37 cellular contexts compared by ENCODE assay signal in the genomic region with DNA sequence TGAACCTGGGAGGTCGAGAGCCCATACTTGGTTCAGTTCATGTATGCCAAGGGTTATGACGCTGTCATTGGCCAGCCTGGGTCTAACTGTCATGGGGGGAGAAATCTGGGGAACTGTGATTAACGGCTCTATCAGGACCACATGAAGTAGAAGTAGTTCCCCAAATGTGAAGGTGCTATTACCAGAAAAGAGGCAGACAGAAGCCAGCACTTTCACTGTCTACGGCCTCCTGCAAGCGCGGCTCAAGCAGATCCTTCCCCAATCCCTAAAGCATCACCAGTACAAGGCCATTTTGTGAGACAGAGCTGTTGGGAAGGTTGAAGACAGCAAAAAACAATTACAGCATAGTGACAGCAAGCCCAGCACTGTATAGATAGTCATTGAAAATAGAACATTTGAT. TPM values are rescaled to one million over a fixed set of nuclear protein-coding genes. Genes with fewer than 3 reads are reported as not detected.
A peak's percentile ranks its signal among the peaks of the same experiment; 100 is the strongest.
DNase-seq lines count a peak whose midpoint lies in the region; ATAC-seq and TF ChIP-seq lines count a peak whose summit lies in the region.
"Had no signal": no experiment of that assay in that cellular context is flagged by ENCODE, and none has a peak within 500 bp of the region (broad histone marks: within the 10 kb centered on the region; RNA-seq: fewer than 3 reads in every experiment).

No MANE protein-coding gene starts in this region.

- no peak for TF ChIP-seq RAD21 in IMR-90 (IDR thresholded peaks at IDR 0.05; ENCODE audit: low read length)

- WGBS in IMR-90 (ENCODE audit: extremely low coverage in 2 of 2, insufficient read length in 1 of 2), 2 experiments, result 100% methylated on average over 1 of the region's 6 CpGs; no CpG with 5 or more reads in 1 of the 2 experiments
- 93% methylated on average over 6 of the region's 6 CpGs for WGBS in esophagus muscularis mucosa

- H3K4me1 Mint-ChIP-seq in natural killer cell treated with Interleukin-12 subunit alpha and Interleukin-12 subunit beta and Interleukin-15 and Interleukin-18, amount 100 ng/mL, for 72 hours (ENCODE audit: low read depth in 2 of 2), result peaks cover 59 to 68% of the 10 kb centered on the region in 2 donors
- H3K4me1 Mint-ChIP-seq in natural killer cell, result peaks cover 65 to 69% of the 10 kb centered on the region in 2 donors
- H3K4me1 Mint-ChIP-seq: B cell; CD4-positive, CD25-positive, alpha-beta regulatory T cell had no signal

- intact Hi-C loops in natural killer cell (cut with micrococcal nuclease), result no loop called here
- intact Hi-C loops in IMR-90 (cut with micrococcal nuclease), result no loop called here
- intact Hi-C loops in esophagus muscularis mucosa (cut with DNase I), result no loop called here

- H2AFZ ChIP-seq in IMR-90 (replicated peaks; ENCODE audit: low read length, poor library complexity), result no peak overlapping the region

- TF ChIP-seq CTCF in natural killer cell (IDR thresholded peaks at IDR 0.05) (no peak), IMR-90 (conservative IDR thresholded peaks at IDR 0.05; ENCODE audit: low read depth, low read length) (no peak), esophagus muscularis mucosa (IDR thresholded peaks at IDR 0.05) (no peak)

- peaks cover 4% of the 10 kb centered on the region; the same call in 1 of the 2 replicates for H4K20me1 ChIP-seq in IMR-90 (ENCODE audit: insufficient read depth, low read length)
- H4K20me1 ChIP-seq: BLaER1; BLaER1 treated with 17β-estradiol and CSF1 and Interleukin-3, amounts not matched to agents 10 nM and 100 nM had no signal

- H3K18ac ChIP-seq in IMR-90 (ENCODE audit: low read depth, low read length), result no peak overlapping the region

- peak overlapping the region; percentile 50; the same call in 1 of the 3 replicates for H2BK15ac ChIP-seq in IMR-90 (ENCODE audit: low read depth, low read length)

- no peak for TF ChIP-seq POLR2A in IMR-90 (IDR thresholded peaks at IDR 0.05; ENCODE audit: low read depth, low read length)
- no peak for TF ChIP-seq POLR2A in esophagus muscularis mucosa (IDR thresholded peaks at IDR 0.05; ENCODE audit: low read depth)

- no peak overlapping the region for H4K8ac ChIP-seq in IMR-90 (ENCODE audit: low read depth in 2 of 2, low read length in 2 of 2)

- peak overlapping the region; percentile 41; the same call in 1 of the 2 replicates for H2BK120ac ChIP-seq in IMR-90 (ENCODE audit: low read depth, low read length)

- H2AK9ac ChIP-seq in IMR-90 (replicated peaks; ENCODE audit: low read depth, low read length, poor library complexity), result no peak overlapping the region

- H3K27ac ChIP-seq in IMR-90 (ENCODE audit: insufficient read depth, low read length), result no peak overlapping the region
- H3K27ac ChIP-seq in esophagus muscularis mucosa (replicated peaks in 1 of 4), result no peak overlapping the region
- H3K27ac ChIP-seq: 22Rv1; A549; BLaER1; BLaER1 treated with 17β-estradiol and CSF1 and Interleukin-3, amounts not matched to agents 10 nM and 100 nM; C4-2B had no signal

- no peaks in the 10 kb centered on the region for H3K27me3 Mint-ChIP-seq in natural killer cell treated with Interleukin-12 subunit alpha and Interleukin-12 subunit beta and Interleukin-15 and Interleukin-18, amount 100 ng/mL, for 72 hours
- no peaks in the 10 kb centered on the region for H3K27me3 Mint-ChIP-seq in natural killer cell (ENCODE audit: low read depth in 2 of 2)
- H3K27me3 Mint-ChIP-seq: B cell; CD4-positive, alpha-beta T cell; CD8-positive, alpha-beta memory T cell had no signal

- peak; percentile 23 for DNase-seq in natural killer cell treated with Interleukin-12 subunit alpha and Interleukin-12 subunit beta and Interleukin-15 and Interleukin-18, amount 100 ng/mL, for 72 hours (ENCODE audit: low spot score)
- DNase-seq in natural killer cell (no peak), IMR-90 (no peak), esophagus muscularis mucosa (ENCODE audit: extremely low spot score) (peak; percentile 72), T-helper 1 cell (no peak)
- DNase-seq: 8988T; ACHN; AML-193; BE2C; C1 segment of cervical spinal cord; Caco-2; Calu3; CD4-positive, alpha-beta memory T cell; CD4-positive, alpha-beta T cell; CD4-positive, CD25-positive, alpha-beta regulatory T cell; CD8-positive, alpha-beta memory T cell; CD8-positive, alpha-beta T cell; COR-L47; DMS 273 treated with DMSO at 0.1 percent for 48 hours; DMS153; DMS53; DMS79; DMS79 treated with DMSO at 0.1 percent for 48 hours; DND-41; EL had no signal

- H3K23ac ChIP-seq in IMR-90 (ENCODE audit: low read depth, low read length), result no peak overlapping the region

- H3K4me1 ChIP-seq in IMR-90 (ENCODE audit: control insufficient read depth, insufficient read depth, low read length) (peaks cover 14% of the 10 kb centered on the region), esophagus muscularis mucosa (peaks cover 0 to 7% (median 4%) of the 10 kb centered on the region in 4 donors)
- H3K4me1 ChIP-seq: BE2C, BLaER1 had no signal

- no peaks in the 10 kb centered on the region for H3K27me3 ChIP-seq in IMR-90 (ENCODE audit: control insufficient read depth, insufficient read depth, low read length)
- no peaks in the 10 kb centered on the region for H3K27me3 ChIP-seq in esophagus muscularis mucosa
- H3K27me3 ChIP-seq: BE2C; BLaER1; BLaER1 treated with 17β-estradiol and CSF1 and Interleukin-3, amounts not matched to agents 10 nM and 100 nM had no signal

- H3K9me3 Mint-ChIP-seq in natural killer cell treated with Interleukin-12 subunit alpha and Interleukin-12 subunit beta and Interleukin-15 and Interleukin-18, amount 100 ng/mL, for 72 hours, result peaks cover 10% of the 10 kb centered on the region
- peaks cover 0 to 4% of the 10 kb centered on the region in 2 donors for H3K9me3 Mint-ChIP-seq in natural killer cell

- H3K4me3 Mint-ChIP-seq in natural killer cell treated with Interleukin-12 subunit alpha and Interleukin-12 subunit beta and Interleukin-15 and Interleukin-18, amount 100 ng/mL, for 72 hours, result no peak overlapping the region
- no peak overlapping the region for H3K4me3 Mint-ChIP-seq in natural killer cell
- H3K4me3 Mint-ChIP-seq: B cell; CD14-positive monocyte; CD4-positive, alpha-beta memory T cell; CD4-positive, alpha-beta T cell; CD4-positive, CD25-positive, alpha-beta regulatory T cell; CD8-positive, alpha-beta memory T cell; CD8-positive, alpha-beta T cell had no signal

- no peak overlapping the region for H3K4me2 ChIP-seq in IMR-90 (ENCODE audit: low read depth, low read length)
- H3K4me2 ChIP-seq: A549; BLaER1; BLaER1 treated with 17β-estradiol and CSF1 and Interleukin-3, amounts not matched to agents 10 nM and 100 nM had no signal

- H2AK5ac ChIP-seq in IMR-90 (ENCODE audit: low read depth, low read length), result peak overlapping the region; percentile 60

- no peak overlapping the region for H4K5ac ChIP-seq in IMR-90 (ENCODE audit: low read depth, low read length)

- H3K9me1 ChIP-seq in IMR-90 (ENCODE audit: insufficient read depth, low read length), result peaks cover 8% of the 10 kb centered on the region

- no peak for ATAC-seq in natural killer cell treated with Interleukin-12 subunit alpha and Interleukin-12 subunit beta and Interleukin-15 and Interleukin-18, amount 100 ng/mL, for 72 hours
- no peak for ATAC-seq in natural killer cell
- ATAC-seq in IMR-90 (ENCODE audit: low read depth), result no peak
- no peak for ATAC-seq in GM21447 (IDR thresholded peaks at IDR 0.05; ENCODE audit: unreplicated experiment)
- ATAC-seq: A549; CD8-positive, alpha-beta T cell had no signal

- H3K36me3 Mint-ChIP-seq in natural killer cell treated with Interleukin-12 subunit alpha and Interleukin-12 subunit beta and Interleukin-15 and Interleukin-18, amount 100 ng/mL, for 72 hours, result peaks cover 10% of the 10 kb centered on the region
- peaks cover under 1% of the 10 kb centered on the region for H3K36me3 Mint-ChIP-seq in natural killer cell
- H3K36me3 Mint-ChIP-seq: CD4-positive, CD25-positive, alpha-beta regulatory T cell had no signal

- POLR2A ChIA-PET in IMR-90 (lab: Charles Lee; ENCODE audit: unreplicated experiment), result no interaction called here

- no TSS peak for BruUV-seq in IMR-90 (replicated peaks; lab: Mats Ljungman, UMichigan)

- H4K91ac ChIP-seq in IMR-90 (ENCODE audit: insufficient read depth, low read depth, low read length), result 0 out of 2 replicates have a peak overlapping the region, but pooled peaks have one; percentile 23

- TF ChIP-seq EP300 in esophagus muscularis mucosa (IDR thresholded peaks at IDR 0.05), result no peak

- 0 out of 2 replicates have a peak overlapping the region, but pooled peaks have one; percentile 14 for H2BK20ac ChIP-seq in IMR-90 (ENCODE audit: low read depth, low read length)

- H3K27ac Mint-ChIP-seq in natural killer cell treated with Interleukin-12 subunit alpha and Interleukin-12 subunit beta and Interleukin-15 and Interleukin-18, amount 100 ng/mL, for 72 hours, result peak overlapping the region; percentile 55 to 56
- no peak overlapping the region for H3K27ac Mint-ChIP-seq in natural killer cell
- H3K27ac Mint-ChIP-seq: B cell; CD4-positive, alpha-beta memory T cell; CD4-positive, alpha-beta T cell; CD4-positive, CD25-positive, alpha-beta regulatory T cell; CD8-positive, alpha-beta T cell had no signal

- H2BK5ac ChIP-seq in IMR-90 (ENCODE audit: low read depth, low read length, poor library complexity, severe bottlenecking), result no peak overlapping the region

- H3K56ac ChIP-seq in IMR-90 (ENCODE audit: extremely low read depth, insufficient read depth, low read length), result no peak overlapping the region

- H3K79me1 ChIP-seq in IMR-90 (ENCODE audit: low read depth in 1 of 2, low read length in 2 of 2), result 0 out of 4 replicates have a peak, but pooled peaks cover 0 to 5% of the 10 kb centered on the region in 2 experiments

- H3K9me3 ChIP-seq in IMR-90 (ENCODE audit: control insufficient read depth, insufficient read depth, low read length), result peaks cover 2% of the 10 kb centered on the region; the same call in 1 of the 2 replicates
- H3K9me3 ChIP-seq in esophagus muscularis mucosa, result peaks cover 0 to 6% (median 0%) of the 10 kb centered on the region in 4 donors
- H3K9me3 ChIP-seq: A549, BE2C had no signal

- in situ Hi-C loops in IMR-90 (cut with MboI; ENCODE audit: low sequenced_read_pairs), result no loop called here

- dilution Hi-C loops in IMR-90 (cut with HindIII; ENCODE audit: low sequenced_read_pairs, unreplicated experiment), result no loop called here

- CTCF ChIA-PET in IMR-90 (lab: Yijun Ruan, JAX), result no interaction called here

- no peak overlapping the region for H3K9ac ChIP-seq in IMR-90 (ENCODE audit: low read depth, low read length)
- H3K9ac ChIP-seq: BLaER1; BLaER1 treated with 17β-estradiol and CSF1 and Interleukin-3, amounts not matched to agents 10 nM and 100 nM had no signal

- H3K4me3 ChIP-seq in IMR-90 (ENCODE audit: insufficient read depth, low read depth, low read length) (no peak overlapping the region), esophagus muscularis mucosa (no peak overlapping the region)
- H3K4me3 ChIP-seq: A549; BLaER1; BLaER1 treated with 17β-estradiol and CSF1 and Interleukin-3, amounts not matched to agents 10 nM and 100 nM had no signal

- H3K36me3 ChIP-seq in IMR-90 (ENCODE audit: control insufficient read depth, insufficient read depth, low read length) (no peaks in the 10 kb centered on the region), esophagus muscularis mucosa (no peaks in the 10 kb centered on the region)
- H3K36me3 ChIP-seq: BE2C; BLaER1; BLaER1 treated with 17β-estradiol and CSF1 and Interleukin-3, amounts not matched to agents 10 nM and 100 nM had no signal

- H3K14ac ChIP-seq in IMR-90 (replicated peaks; ENCODE audit: low read depth, low read length), result no peak overlapping the region

- H3K4ac ChIP-seq in IMR-90 (ENCODE audit: low read depth, low read length), result no peak overlapping the region; the same call in 1 of the 2 replicates

RNA-seq across cellular contexts. Expression of a gene that starts 37.5 kb away (rescaled TPM):
- 100 to 1,000 TPM; 100 to 281 TPM for total RNA-seq in natural killer cell treated with Interleukin-12 subunit alpha and Interleukin-12 subunit beta and Interleukin-15 and Interleukin-18, amount 100 ng/mL, for 72 hours
- 100 to 1,000 TPM; 152 to 240 (median 167) TPM for total RNA-seq in natural killer cell
- 1.3 and 1.7 TPM in 2 replicates for total RNA-seq in IMR-90 (2012; rRNA removed)
- polyA plus RNA-seq in IMR-90 (2012; rRNA removed), result 1.7 and 2.0 TPM in 2 replicates
- polyA plus RNA-seq in IMR-90 (2012; cell fraction: cytosol; rRNA removed), result 1.2 and 1.5 TPM in 2 replicates
- polyA plus RNA-seq in IMR-90 (2012; cell fraction: nucleus; rRNA removed; ENCODE audit: low replicate concordance), result 0.47 and 0.64 TPM in 2 replicates
- total RNA-seq in esophagus muscularis mucosa, result 10 to 100 TPM in 1 of 4 donors, 1 to 10 TPM in 3; 5.1 to 11.9 (median 7.5) TPM
- total RNA-seq: A172, A673, Caco-2, Calu3, Daoy had no signal
- polyA plus RNA-seq: A549, BJ had no signal

Comparison
In these comparisons a context has a peak if more than half of its experiments do, and no peak if none do; other contexts are left out.
1. DNase-seq: peak in natural killer cell treated with Interleukin-12 subunit alpha and Interleukin-12 subunit beta and Interleukin-15 and Interleukin-18, amount 100 ng/mL, for 72 hours (single experiment) and esophagus muscularis mucosa (single experiment); none in natural killer cell (single experiment), IMR-90 (single experiment) and T-helper 1 cell (0 of 5).
2. H3K27ac Mint-ChIP-seq: peak in natural killer cell treated with Interleukin-12 subunit alpha and Interleukin-12 subunit beta and Interleukin-15 and Interleukin-18, amount 100 ng/mL, for 72 hours (2 of 2); none in natural killer cell (0 of 2).
3. RNA of a gene that starts 37.5 kb away (total RNA-seq): 100 to 281 TPM in natural killer cell treated with Interleukin-12 subunit alpha and Interleukin-12 subunit beta and Interleukin-15 and Interleukin-18, amount 100 ng/mL, for 72 hours and 152 to 240 TPM in natural killer cell; 5.1 to 11.9 TPM in esophagus muscularis mucosa and 1.3 to 1.7 TPM in IMR-90; every median in the first group is over 4 times any median in the second.